ENCODE assay signal across 32 cellular contexts in genomic region chr17:73528679-73529078, GRCh38.
"Had no signal": no experiment of that assay in that cellular context is flagged by ENCODE, and none has a peak within 500 bp of the region (broad histone marks: within the 10 kb centered on the region; RNA-seq: fewer than 3 reads in every experiment).

No MANE protein-coding gene starts in this region.

- H3K9me3 ChIP-seq: adrenal gland, body of pancreas, breast epithelium had no signal

- H3K27me3 ChIP-seq: adrenal gland, body of pancreas, brain microvascular endothelial cell, breast epithelium had no signal

- H3K4me3 ChIP-seq: adrenal gland, body of pancreas, breast epithelium had no signal

- DNase-seq: activated B cell treated with CpG ODN at 0.5 μM for 24 hours; activated CD4-positive, alpha-beta memory T cell treated with anti-CD3 and anti-CD28 coated beads for 36 hours; activated CD4-positive, alpha-beta T cell treated with anti-CD3 and anti-CD28 coated beads for 4 hours; activated CD4-positive, alpha-beta T cell treated with anti-CD3 and anti-CD28 coated beads, Interleukin-2, amount 10 ng/mL, durations not matched to agents 24 days and 14 days; activated CD4-positive, alpha-beta T cell treated with anti-CD3 and anti-CD28 coated beads, Interleukin-2, amount 50 U/mL, for 1 hour; activated CD4-positive, alpha-beta T cell treated with anti-CD3 and anti-CD28 coated beads, Interleukin-2, amount 50 U/mL, for 4 hours; activated CD4-positive, CD25-positive, alpha-beta regulatory T cell treated with anti-CD3 and anti-CD28 coated beads, Interleukin-2, amount 50 U/mL, for 72 hours; activated CD8-positive, alpha-beta memory T cell treated with anti-CD3 and anti-CD28 coated beads, Interleukin-2, amount 50 U/mL, for 4 hours; activated CD8-positive, alpha-beta T cell treated with anti-CD3 and anti-CD28 coated beads for 36 hours; activated effector memory CD4-positive, alpha-beta T cell treated with anti-CD3 and anti-CD28 coated beads, Interleukin-2, amount 50 U/mL, for 16 hours; activated gamma-delta T cell treated with Interleukin-2 at 50 U/mL for 16 hours; activated naive CD4-positive, alpha-beta T cell; activated naive CD4-positive, alpha-beta T cell treated with anti-CD3 and anti-CD28 coated beads for 36 hours; activated naive CD4-positive, alpha-beta T cell treated with anti-CD3 and anti-CD28 coated beads, Interleukin-2, amount 50 U/mL, for 16 hours; activated naive CD8-positive, alpha-beta T cell treated with anti-CD3 and anti-CD28 coated beads for 36 hours; activated T-cell treated with anti-CD3 and anti-CD28 coated beads for 4 hours; activated T-cell treated with anti-CD3 and anti-CD28 coated beads, Interleukin-2, amount 50 U/mL, for 1 hour; activated T-cell treated with anti-CD3 and anti-CD28 coated beads, Interleukin-2, amount 50 U/mL, for 4 hours; activated T-cell treated with anti-CD3 and anti-CD28 coated beads, Interleukin-2, amount 50 U/mL, for 72 hours; adrenal gland; amniotic stem cell; aorta; body of pancreas; brain microvascular endothelial cell; central memory CD4-positive, alpha-beta T cell; T-helper 1 cell; T-helper 2 cell; T-helper 9 cell had no signal

- H3K4me1 ChIP-seq: adrenal gland, body of pancreas, breast epithelium had no signal

- H3K36me3 ChIP-seq: adrenal gland, brain microvascular endothelial cell, breast epithelium had no signal

- ATAC-seq: activated CD8-positive, alpha-beta T cell treated with anti-CD3 and anti-CD28 coated beads for 36 hours; activated naive CD4-positive, alpha-beta T cell treated with anti-CD3 and anti-CD28 coated beads, Interleukin-2, amount 50 U/mL, for 72 hours; activated T-cell treated with anti-CD3 and anti-CD28 coated beads, Interleukin-2, amount 50 U/mL, for 4 hours; activated T-cell treated with anti-CD3 and anti-CD28 coated beads, Interleukin-2, amount 50 U/mL, for 72 hours; activated T-helper 17 cell treated with anti-CD3 and anti-CD28 coated beads, Interleukin-2, amount 50 U/mL, for 72 hours; body of pancreas had no signal

- H3K27ac ChIP-seq: adrenal gland, body of pancreas, brain microvascular endothelial cell, breast epithelium, VCaP had no signal
